Comparison of ENCODE assay signal across 1 cellular context in genomic region chr9:26673276-26673675, GRCh38.
TF ChIP-seq lines count a peak whose summit lies in the region.

No MANE protein-coding gene starts in this region.

TF ChIP-seq in GM23338, 12 proteins besides CTCF, POLR2A, EP300 and RAD21 (continued from another document):
- TF ChIP-seq, protein P1, sequence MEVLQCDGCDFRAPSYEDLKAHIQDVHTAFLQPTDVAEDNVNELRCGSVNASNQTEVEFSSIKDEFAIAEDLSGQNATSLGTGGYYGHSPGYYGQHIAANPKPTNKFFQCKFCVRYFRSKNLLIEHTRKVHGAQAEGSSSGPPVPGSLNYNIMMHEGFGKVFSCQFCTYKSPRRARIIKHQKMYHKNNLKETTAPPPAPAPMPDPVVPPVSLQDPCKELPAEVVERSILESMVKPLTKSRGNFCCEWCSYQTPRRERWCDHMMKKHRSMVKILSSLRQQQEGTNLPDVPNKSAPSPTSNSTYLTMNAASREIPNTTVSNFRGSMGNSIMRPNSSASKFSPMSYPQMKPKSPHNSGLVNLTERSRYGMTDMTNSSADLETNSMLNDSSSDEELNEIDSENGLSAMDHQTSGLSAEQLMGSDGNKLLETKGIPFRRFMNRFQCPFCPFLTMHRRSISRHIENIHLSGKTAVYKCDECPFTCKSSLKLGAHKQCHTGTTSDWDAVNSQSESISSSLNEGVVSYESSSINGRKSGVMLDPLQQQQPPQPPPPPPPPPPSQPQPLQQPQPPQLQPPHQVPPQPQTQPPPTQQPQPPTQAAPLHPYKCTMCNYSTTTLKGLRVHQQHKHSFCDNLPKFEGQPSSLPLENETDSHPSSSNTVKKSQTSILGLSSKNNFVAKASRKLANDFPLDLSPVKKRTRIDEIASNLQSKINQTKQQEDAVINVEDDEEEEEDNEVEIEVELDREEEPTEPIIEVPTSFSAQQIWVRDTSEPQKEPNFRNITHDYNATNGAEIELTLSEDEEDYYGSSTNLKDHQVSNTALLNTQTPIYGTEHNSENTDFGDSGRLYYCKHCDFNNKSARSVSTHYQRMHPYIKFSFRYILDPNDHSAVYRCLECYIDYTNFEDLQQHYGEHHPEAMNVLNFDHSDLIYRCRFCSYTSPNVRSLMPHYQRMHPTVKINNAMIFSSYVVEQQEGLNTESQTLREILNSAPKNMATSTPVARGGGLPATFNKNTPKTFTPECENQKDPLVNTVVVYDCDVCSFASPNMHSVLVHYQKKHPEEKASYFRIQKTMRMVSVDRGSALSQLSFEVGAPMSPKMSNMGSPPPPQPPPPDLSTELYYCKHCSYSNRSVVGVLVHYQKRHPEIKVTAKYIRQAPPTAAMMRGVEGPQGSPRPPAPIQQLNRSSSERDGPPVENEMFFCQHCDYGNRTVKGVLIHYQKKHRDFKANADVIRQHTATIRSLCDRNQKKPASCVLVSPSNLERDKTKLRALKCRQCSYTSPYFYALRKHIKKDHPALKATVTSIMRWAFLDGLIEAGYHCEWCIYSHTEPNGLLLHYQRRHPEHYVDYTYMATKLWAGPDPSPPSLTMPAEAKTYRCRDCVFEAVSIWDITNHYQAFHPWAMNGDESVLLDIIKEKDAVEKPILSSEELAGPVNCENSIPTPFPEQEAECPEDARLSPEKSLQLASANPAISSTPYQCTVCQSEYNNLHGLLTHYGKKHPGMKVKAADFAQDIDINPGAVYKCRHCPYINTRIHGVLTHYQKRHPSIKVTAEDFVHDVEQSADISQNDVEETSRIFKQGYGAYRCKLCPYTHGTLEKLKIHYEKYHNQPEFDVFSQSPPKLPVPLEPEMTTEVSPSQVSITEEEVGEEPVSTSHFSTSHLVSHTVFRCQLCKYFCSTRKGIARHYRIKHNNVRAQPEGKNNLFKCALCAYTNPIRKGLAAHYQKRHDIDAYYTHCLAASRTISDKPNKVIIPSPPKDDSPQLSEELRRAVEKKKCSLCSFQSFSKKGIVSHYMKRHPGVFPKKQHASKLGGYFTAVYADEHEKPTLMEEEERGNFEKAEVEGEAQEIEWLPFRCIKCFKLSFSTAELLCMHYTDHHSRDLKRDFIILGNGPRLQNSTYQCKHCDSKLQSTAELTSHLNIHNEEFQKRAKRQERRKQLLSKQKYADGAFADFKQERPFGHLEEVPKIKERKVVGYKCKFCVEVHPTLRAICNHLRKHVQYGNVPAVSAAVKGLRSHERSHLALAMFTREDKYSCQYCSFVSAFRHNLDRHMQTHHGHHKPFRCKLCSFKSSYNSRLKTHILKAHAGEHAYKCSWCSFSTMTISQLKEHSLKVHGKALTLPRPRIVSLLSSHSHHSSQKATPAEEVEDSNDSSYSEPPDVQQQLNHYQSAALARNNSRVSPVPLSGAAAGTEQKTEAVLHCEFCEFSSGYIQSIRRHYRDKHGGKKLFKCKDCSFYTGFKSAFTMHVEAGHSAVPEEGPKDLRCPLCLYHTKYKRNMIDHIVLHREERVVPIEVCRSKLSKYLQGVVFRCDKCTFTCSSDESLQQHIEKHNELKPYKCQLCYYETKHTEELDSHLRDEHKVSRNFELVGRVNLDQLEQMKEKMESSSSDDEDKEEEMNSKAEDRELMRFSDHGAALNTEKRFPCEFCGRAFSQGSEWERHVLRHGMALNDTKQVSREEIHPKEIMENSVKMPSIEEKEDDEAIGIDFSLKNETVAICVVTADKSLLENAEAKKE (CRISPR knock-in tag; IDR thresholded peaks at IDR 0.05) = no peak
- TF ChIP-seq NANOG (IDR thresholded peaks at IDR 0.05; ENCODE audit: borderline replicate concordance) = no peak
- no peak for TF ChIP-seq ZNF331 (CRISPR knock-in tag; IDR thresholded peaks at IDR 0.05; ENCODE audit: low read depth)
- TF ChIP-seq STAT1 (IDR thresholded peaks at IDR 0.05; ENCODE audit: unreplicated experiment) = no peak
